ENCODE assay signal across 12 cellular contexts in genomic region chr3:52039846-52040245, GRCh38. TPM values are rescaled to one million over a fixed set of nuclear protein-coding genes. Genes with fewer than 3 reads are reported as not detected.
A peak's percentile ranks its signal among the peaks of the same experiment; 100 is the strongest.
DNase-seq lines count a peak whose midpoint lies in the region; ATAC-seq and TF ChIP-seq lines count a peak whose summit lies in the region.
"Had no signal": no experiment of that assay in that cellular context is flagged by ENCODE, and none has a peak within 500 bp of the region (broad histone marks: within the 10 kb centered on the region; RNA-seq: fewer than 3 reads in every experiment).

No MANE protein-coding gene starts in this region.

- H3K4me1 Mint-ChIP-seq in stimulated activated effector memory CD8-positive, alpha-beta T cell treated with anti-CD3 and anti-CD28 coated beads, Interleukin-12 subunit alpha, Interleukin-12 subunit beta, amount 100 ng/mL, for 72 hours = peaks cover 17% of the 10 kb centered on the region

- H3K27ac Mint-ChIP-seq in stimulated activated effector memory CD8-positive, alpha-beta T cell treated with anti-CD3 and anti-CD28 coated beads, Interleukin-12 subunit alpha, Interleukin-12 subunit beta, amount 100 ng/mL, for 72 hours = peak overlapping the region; percentile 70
- H3K27ac Mint-ChIP-seq: activated B cell treated with CpG ODN at 0.5 μM for 24 hours, mesothelial cell of epicardium had no signal

- H3K36me3 Mint-ChIP-seq in stimulated activated effector memory CD8-positive, alpha-beta T cell treated with anti-CD3 and anti-CD28 coated beads, Interleukin-12 subunit alpha, Interleukin-12 subunit beta, amount 100 ng/mL, for 72 hours = no peaks in the 10 kb centered on the region
- H3K36me3 Mint-ChIP-seq: mesothelial cell of epicardium had no signal

- H3K4me3 Mint-ChIP-seq in stimulated activated effector memory CD8-positive, alpha-beta T cell treated with anti-CD3 and anti-CD28 coated beads, Interleukin-12 subunit alpha, Interleukin-12 subunit beta, amount 100 ng/mL, for 72 hours = no peak overlapping the region
- H3K4me3 Mint-ChIP-seq: activated B cell treated with CpG ODN at 0.5 μM for 24 hours, mesothelial cell of epicardium had no signal

- H3K27me3 ChIP-seq in ectodermal cell (ENCODE audit: control insufficient read depth, insufficient read depth, low read length, poor library complexity, severe bottlenecking) (no peaks in the 10 kb centered on the region), left lung (no peaks in the 10 kb centered on the region)

- peak; percentile 91 for ATAC-seq in left lung
- ATAC-seq in stimulated activated effector memory CD8-positive, alpha-beta T cell treated with anti-CD3 and anti-CD28 coated beads, Interleukin-12 subunit alpha, Interleukin-12 subunit beta, amount 100 ng/mL, for 72 hours = no peak
- no peak for ATAC-seq in GM18861 (IDR thresholded peaks at IDR 0.05; ENCODE audit: unreplicated experiment)
- ATAC-seq in stimulated activated naive CD8-positive, alpha-beta T cell treated with anti-CD3 and anti-CD28 coated beads, Interleukin-15, Interleukin-2, amounts not matched to agents 100 U/mL and 50 U/mL, for 24 hours = no peak
- ATAC-seq: PC-3 had no signal

- no peak for TF ChIP-seq CTCF in left lung (IDR thresholded peaks at IDR 0.05)

- H3K9me3 Mint-ChIP-seq in stimulated activated effector memory CD8-positive, alpha-beta T cell treated with anti-CD3 and anti-CD28 coated beads, Interleukin-12 subunit alpha, Interleukin-12 subunit beta, amount 100 ng/mL, for 72 hours = no peaks in the 10 kb centered on the region
- H3K9me3 Mint-ChIP-seq: activated B cell treated with CpG ODN at 0.5 μM for 24 hours, mesothelial cell of epicardium had no signal

- no peak overlapping the region for H3K4me3 ChIP-seq in ectodermal cell (ENCODE audit: insufficient read depth, low read depth, low read length)
- no peak overlapping the region for H3K4me3 ChIP-seq in left lung

- DNase-seq in RPMI7951 (ENCODE audit: low read depth) (peak; percentile 77), left lung (peak; percentile 85 to 89), DMS 273 (lab: John Stamatoyannopoulos, UW; ENCODE audit: unreplicated experiment) (no peak), NCI-H510A (lab: John Stamatoyannopoulos, UW) (no peak)
- DNase-seq in stimulated activated effector memory CD8-positive, alpha-beta T cell treated with anti-CD3 and anti-CD28 coated beads, Interleukin-12 subunit alpha, Interleukin-12 subunit beta, amount 100 ng/mL, for 72 hours (ENCODE audit: low spot score in 2 of 2) = no peak
- DNase-seq in stimulated activated naive CD8-positive, alpha-beta T cell treated with anti-CD3 and anti-CD28 coated beads, Interleukin-15, Interleukin-2, amounts not matched to agents 100 U/mL and 50 U/mL, for 24 hours = no peak
- DNase-seq: activated B cell treated with CpG ODN at 0.5 μM for 24 hours; PC-3; stimulated activated CD4-positive, alpha-beta T cell treated with anti-CD3 and anti-CD28 coated beads, Interleukin-1b, Interleukin-23, amount 100 ng/mL, for 48 hours had no signal

- no peaks in the 10 kb centered on the region for H3K9me3 ChIP-seq in ectodermal cell (ENCODE audit: control insufficient read depth, low read length)
- no peaks in the 10 kb centered on the region for H3K9me3 ChIP-seq in left lung

- peak overlapping the region; percentile 67 for H3K27ac ChIP-seq in ectodermal cell (ENCODE audit: insufficient read depth, low read depth, low read length, poor library complexity, severe bottlenecking)
- peak overlapping the region; percentile 47 to 73 for H3K27ac ChIP-seq in left lung

- intact Hi-C loops in left lung (cut with DNase I) = no loop called here

- WGBS in ectodermal cell, 2 experiments = 70 to 71% methylated on average over 17 of the region's 17 CpGs

- H3K4me1 ChIP-seq in ectodermal cell (ENCODE audit: control insufficient read depth, insufficient read depth, low read length) = peaks cover 14% of the 10 kb centered on the region
- H3K4me1 ChIP-seq in left lung = peaks cover 10 to 20% of the 10 kb centered on the region in 2 donors

- H3K36me3 ChIP-seq in ectodermal cell (ENCODE audit: control insufficient read depth, insufficient read depth, low read length) (no peaks in the 10 kb centered on the region), left lung (no peaks in the 10 kb centered on the region)

RNA-seq across cellular contexts. Expression of gene DUSP7, which starts 16.5 kb away (rescaled TPM):
- 16.9 and 18.5 TPM in 2 replicates for total RNA-seq in RPMI7951 (2014; rRNA removed; shearing (Covaris generic))
- 16.7 TPM for polyA plus RNA-seq in ectodermal cell (2013, experiment 1 of 4)
- polyA plus RNA-seq in ectodermal cell (2013, experiment 2 of 4) = 12.5 TPM
- 9.1 TPM for polyA plus RNA-seq in ectodermal cell (2013, experiment 3 of 4)
- polyA plus RNA-seq in ectodermal cell (2013, experiment 4 of 4) = 9.6 TPM
- 10 to 100 TPM; 35.9 to 38.3 TPM for total RNA-seq in left lung

RNA-seq across cellular contexts. Expression of gene RPL29, which starts 44.2 kb away (rescaled TPM):
- total RNA-seq in RPMI7951 (2014; rRNA removed; shearing (Covaris generic)) = 1,313 and 1,434 TPM in 2 replicates
- polyA plus RNA-seq in ectodermal cell (2013, experiment 1 of 4) = 1,860 TPM
- 1,954 TPM for polyA plus RNA-seq in ectodermal cell (2013, experiment 2 of 4)
- polyA plus RNA-seq in ectodermal cell (2013, experiment 3 of 4) = 1,946 TPM
- polyA plus RNA-seq in ectodermal cell (2013, experiment 4 of 4) = 2,154 TPM
- total RNA-seq in left lung = 100 to 1,000 TPM; 854 to 981 TPM

RNA-seq across cellular contexts. Expression of gene ACY1, which starts 56.5 kb away (rescaled TPM):
- total RNA-seq in RPMI7951 (2014; rRNA removed; shearing (Covaris generic)) = 50.0 and 55.1 TPM in 2 replicates
- polyA plus RNA-seq in ectodermal cell (2013, experiment 1 of 4) = 26.6 TPM
- 19.4 TPM for polyA plus RNA-seq in ectodermal cell (2013, experiment 2 of 4)
- polyA plus RNA-seq in ectodermal cell (2013, experiment 3 of 4) = 24.1 TPM
- 26.8 TPM for polyA plus RNA-seq in ectodermal cell (2013, experiment 4 of 4)
- 10 to 100 TPM; 37.0 to 41.2 TPM for total RNA-seq in left lung

Comparison
In these comparisons a context has a peak if more than half of its experiments do, and no peak if none do; other contexts are left out.
1. DNase-seq: peak in RPMI7951 (single experiment) and left lung (2 of 2); none in stimulated activated effector memory CD8-positive, alpha-beta T cell treated with anti-CD3 and anti-CD28 coated beads, Interleukin-12 subunit alpha, Interleukin-12 subunit beta, amount 100 ng/mL, for 72 hours (0 of 2), stimulated activated naive CD8-positive, alpha-beta T cell treated with anti-CD3 and anti-CD28 coated beads, Interleukin-15, Interleukin-2, amounts not matched to agents 100 U/mL and 50 U/mL, for 24 hours (single experiment), DMS 273 (single experiment) and NCI-H510A (single experiment).